Comparison of ENCODE assay signal across 8 cellular contexts in the genomic region with DNA sequence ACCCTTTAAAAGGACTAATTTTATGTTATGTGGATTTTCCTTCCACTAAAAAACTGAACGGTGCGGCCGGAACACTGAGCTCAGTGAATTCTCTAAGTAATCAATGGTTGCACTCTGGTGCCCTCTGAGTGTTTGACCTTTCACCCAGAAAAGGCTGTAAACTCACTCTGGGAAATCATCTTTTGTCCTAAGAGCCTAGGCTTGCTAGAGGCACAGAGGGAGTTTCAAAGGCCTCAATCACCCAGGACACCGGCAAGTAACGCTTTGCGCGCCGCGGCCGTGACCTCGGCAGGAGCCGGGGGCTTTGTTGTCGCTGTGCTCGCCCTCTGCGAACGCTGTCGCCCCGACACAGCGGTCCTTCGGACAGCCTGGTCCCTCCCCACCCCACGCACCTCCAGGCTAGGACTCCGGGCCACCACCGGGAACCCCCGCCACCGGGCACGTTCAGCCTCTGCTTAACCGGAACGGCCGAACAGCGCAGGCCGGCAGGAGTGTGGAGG. TPM values are rescaled to one million over a fixed set of nuclear protein-coding genes. Genes with fewer than 3 reads are reported as not detected.
DNase-seq lines count a peak whose midpoint lies in the region; ATAC-seq and TF ChIP-seq lines count a peak whose summit lies in the region.

No MANE protein-coding gene starts in this region.

- H3K4me2 ChIP-seq in neural progenitor cell: peak overlapping the region; percentile 93

- H3K36me3 Mint-ChIP-seq in endothelial cell (ENCODE audit: low read depth, unreplicated experiment) (peaks cover 14% of the 10 kb centered on the region), neural progenitor cell (peaks cover 6% of the 10 kb centered on the region)

- H3K4me3 ChIP-seq in Peyer's patch (peak overlapping the region; percentile 78 to 95 (median 94)), neural progenitor cell (peak overlapping the region; percentile 70)

- TF ChIP-seq POLR2A in Peyer's patch (IDR thresholded peaks at IDR 0.05): no peak

- peak overlapping the region; percentile 52 for H3K9ac ChIP-seq in neural progenitor cell

- H3K27ac Mint-ChIP-seq in endothelial cell (ENCODE audit: unreplicated experiment) (peak overlapping the region; percentile 90), neural progenitor cell (peak overlapping the region; percentile 4)

- H2AFZ ChIP-seq in neural progenitor cell (replicated peaks): peak overlapping the region; percentile 82

- peaks cover 44% of the 10 kb centered on the region for H3K79me2 ChIP-seq in neural progenitor cell (ENCODE audit: low read depth)

- peaks cover 20% of the 10 kb centered on the region for H3F3A ChIP-seq in neural progenitor cell (ENCODE audit: low read depth)

- H4K20me1 ChIP-seq in neural progenitor cell (ENCODE audit: low read depth): peaks cover 9% of the 10 kb centered on the region

- H3K27ac ChIP-seq in Peyer's patch (peak overlapping the region; percentile 97 to 99 (median 98)), neural progenitor cell (peak overlapping the region; percentile 63)

- H3K27me3 Mint-ChIP-seq in endothelial cell (ENCODE audit: unreplicated experiment): peaks cover 6% of the 10 kb centered on the region
- peaks cover 5% of the 10 kb centered on the region for H3K27me3 Mint-ChIP-seq in neural progenitor cell (ENCODE audit: insufficient read depth, low read depth)

- TF ChIP-seq CTCF in Peyer's patch (IDR thresholded peaks at IDR 0.05) (no peak), endothelial cell (IDR thresholded peaks at IDR 0.05; ENCODE audit: unreplicated experiment) (no peak), neural progenitor cell (IDR thresholded peaks at IDR 0.05) (no peak), GM10266 (IDR thresholded peaks at IDR 0.05; ENCODE audit: control insufficient read depth, insufficient read depth, low read depth, missing control alignments) (no peak)

- H3K4me3 Mint-ChIP-seq in endothelial cell (ENCODE audit: unreplicated experiment) (peak overlapping the region; percentile 95), neural progenitor cell (peak overlapping the region; percentile 93)

- peak in 2 of 3 experiments; percentile 45 to 46 for DNase-seq in activated CD8-positive, alpha-beta memory T cell treated with anti-CD3 and anti-CD28 coated beads for 48 hours (ENCODE audit: low read depth in 2 of 3, low spot score in 2 of 3)
- DNase-seq in activated CD8-positive, alpha-beta memory T cell treated with anti-CD3 and anti-CD28 coated beads, Interleukin-2, amount 50 U/mL, for 4 hours: no peak
- DNase-seq in Peyer's patch (peak in 1 of 3 donors; percentile 71), endothelial cell (ENCODE audit: low spot score) (no peak), neural progenitor cell (ENCODE audit: low spot score) (peak; percentile 68), COLO668 (lab: John Stamatoyannopoulos, UW; ENCODE audit: unreplicated experiment) (no peak), GM10266 (ENCODE audit: extremely low spot score) (no peak)

- H3K27me3 ChIP-seq in Peyer's patch: no peaks in the 10 kb centered on the region
- peaks cover 10% of the 10 kb centered on the region for H3K27me3 ChIP-seq in neural progenitor cell

- H3K4me1 Mint-ChIP-seq in endothelial cell (ENCODE audit: unreplicated experiment) (peaks cover 45% of the 10 kb centered on the region), neural progenitor cell (peaks cover 46% of the 10 kb centered on the region)

- ATAC-seq in HG02852 (IDR thresholded peaks at IDR 0.05; ENCODE audit: unreplicated experiment): peak; percentile 34

- H3K4me1 ChIP-seq in Peyer's patch: peaks cover 0 to 18% (median 0%) of the 10 kb centered on the region in 4 donors
- peaks cover 13% of the 10 kb centered on the region for H3K4me1 ChIP-seq in neural progenitor cell

- H3K36me3 ChIP-seq in Peyer's patch (no peaks in the 10 kb centered on the region), neural progenitor cell (no peaks in the 10 kb centered on the region)

- no peaks in the 10 kb centered on the region for H3K9me3 Mint-ChIP-seq in endothelial cell (ENCODE audit: unreplicated experiment)
- H3K9me3 Mint-ChIP-seq in neural progenitor cell: no peaks in the 10 kb centered on the region

- H3K9me3 ChIP-seq in Peyer's patch: no peaks in the 10 kb centered on the region
- no peaks in the 10 kb centered on the region for H3K9me3 ChIP-seq in neural progenitor cell (ENCODE audit: low read depth)

RNA-seq across cellular contexts. Expression of gene ISCA1, which starts 0.7 kb away (rescaled TPM):
- total RNA-seq in Peyer's patch (10 to 100 TPM; 13.8 to 35.8 (median 31.9) TPM), endothelial cell (ENCODE audit: unreplicated experiment) (41.9 TPM), neural progenitor cell (ENCODE audit: low replicate concordance) (27.9 and 42.9 TPM in 2 replicates)

RNA-seq across cellular contexts. Expression of gene C9orf153, which starts 22.2 kb away (rescaled TPM):
- total RNA-seq in Peyer's patch (under 1 TPM in 1 of 4 donors, not detected in 3; 0.54 TPM), endothelial cell (ENCODE audit: unreplicated experiment) (0.36 TPM), neural progenitor cell (ENCODE audit: low replicate concordance) (0.25 TPM in 1 of 2 replicates, not detected in the other)

Comparison
In these comparisons a context has a peak if more than half of its experiments do, and no peak if none do; other contexts are left out.
1. DNase-seq: peak in activated CD8-positive, alpha-beta memory T cell treated with anti-CD3 and anti-CD28 coated beads for 48 hours (2 of 3) and neural progenitor cell (single experiment); none in activated CD8-positive, alpha-beta memory T cell treated with anti-CD3 and anti-CD28 coated beads, Interleukin-2, amount 50 U/mL, for 4 hours (single experiment), endothelial cell (single experiment), COLO668 (single experiment) and GM10266 (single experiment).